Comparison of ENCODE assay signal across 14 cellular contexts in the genomic region with DNA sequence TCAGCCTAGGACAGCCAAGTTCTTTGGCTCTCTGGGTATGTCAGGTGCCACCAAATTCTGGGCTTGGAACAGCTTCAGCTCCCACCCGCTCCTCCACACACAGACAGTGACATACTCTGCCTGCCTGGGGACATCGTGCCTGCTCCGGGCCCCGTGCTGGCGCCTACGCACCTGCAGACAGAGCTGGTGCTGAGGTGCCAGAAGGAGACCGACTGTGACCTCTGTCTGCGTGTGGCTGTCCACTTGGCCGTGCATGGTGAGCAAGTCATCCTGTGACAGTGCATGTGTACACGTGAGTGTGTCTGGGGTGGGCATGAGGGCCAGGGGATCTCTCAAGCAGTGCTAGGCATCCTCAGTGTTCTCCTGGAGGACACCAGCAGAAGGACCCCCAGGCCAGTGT. TPM values are rescaled to one million over a fixed set of nuclear protein-coding genes. Genes with fewer than 3 reads are reported as not detected.
A peak's percentile ranks its signal among the peaks of the same experiment; 100 is the strongest.
DNase-seq lines count a peak whose midpoint lies in the region; ATAC-seq and TF ChIP-seq lines count a peak whose summit lies in the region.
"Had no signal": no experiment of that assay in that cellular context is flagged by ENCODE, and none has a peak within 500 bp of the region (broad histone marks: within the 10 kb centered on the region; RNA-seq: fewer than 3 reads in every experiment).

No MANE protein-coding gene starts in this region.

- H3K36me3 ChIP-seq in DND-41 (ENCODE audit: insufficient read depth, low read length) (no peaks in the 10 kb centered on the region), hepatocyte (replicated peaks; ENCODE audit: insufficient read depth, low read depth) (no peaks in the 10 kb centered on the region), skeletal muscle tissue (ENCODE audit: control insufficient read depth in 3 of 3, insufficient read depth in 3 of 3, low read length in 3 of 3) (peaks cover 4 to 6% (median 5%) of the 10 kb centered on the region in 3 donors)

- H3K27ac ChIP-seq in DND-41 (ENCODE audit: low read length) (no peak overlapping the region), hepatocyte (no peak overlapping the region), skeletal muscle tissue (ENCODE audit: low read depth, low read length) (peak overlapping the region; percentile 70)

- ATAC-seq in DND-41 (ENCODE audit: insufficient read depth, low read depth), result no peak
- ATAC-seq in HG03442 (IDR thresholded peaks at IDR 0.05; ENCODE audit: unreplicated experiment), result no peak
- no peak for ATAC-seq in T-cell (replicated peaks in 1 of 4)
- ATAC-seq: stimulated activated naive CD8-positive, alpha-beta T cell treated with anti-CD3 and anti-CD28 coated beads, Interleukin-15, amount 100 ng/mL, for 72 hours had no signal

- no peaks in the 10 kb centered on the region for H3K79me2 ChIP-seq in DND-41 (ENCODE audit: insufficient read depth, low read length)
- H3K79me2 ChIP-seq in hepatocyte, result peaks cover 12% of the 10 kb centered on the region

- peaks cover 17% of the 10 kb centered on the region for H3K27me3 Mint-ChIP-seq in brain
- peaks cover 0 to 3% of the 10 kb centered on the region in 2 donors for H3K27me3 Mint-ChIP-seq in T-cell

- H4K20me1 ChIP-seq in DND-41 (ENCODE audit: insufficient read depth, low read length) (no peaks in the 10 kb centered on the region), hepatocyte (ENCODE audit: insufficient read depth, poor library complexity, severe bottlenecking) (no peaks in the 10 kb centered on the region)

- H3K9me3 ChIP-seq in DND-41 (ENCODE audit: insufficient read depth, low read length, severe bottlenecking) (no peaks in the 10 kb centered on the region), hepatocyte (ENCODE audit: low read depth) (no peaks in the 10 kb centered on the region), skeletal muscle tissue (ENCODE audit: control insufficient read depth in 3 of 3, low read length in 3 of 3) (no peaks in the 10 kb centered on the region)

- H3K4me3 ChIP-seq in DND-41 (ENCODE audit: low read depth in 1 of 2, low read length in 2 of 2) (no peak overlapping the region), hepatocyte (no peak overlapping the region), skeletal muscle tissue (ENCODE audit: low read length in 3 of 3) (peak overlapping the region; percentile 67 to 82 (median 79))

- no peak overlapping the region for H3K4me2 ChIP-seq in DND-41 (ENCODE audit: insufficient read depth, low read length)
- H3K4me2 ChIP-seq in hepatocyte, result peak overlapping the region; percentile 94

- POLR2A ChIA-PET in T-cell (lab: Charles Lee), result no interaction called here

- DNase-seq in DND-41 (no peak), hepatocyte (ENCODE audit: low spot score) (no peak), T-cell (no peak), DMS79 (lab: John Stamatoyannopoulos, UW) (no peak)
- no peak for DNase-seq in activated naive CD4-positive, alpha-beta T cell treated with anti-CD3 and anti-CD28 coated beads, Interleukin-2, amount 50 U/mL, for 16 hours
- DNase-seq: CD8-positive, alpha-beta memory T cell; cortex of kidney; NCI-H226; stimulated activated CD4-positive, alpha-beta T cell treated with anti-CD3 and anti-CD28 coated beads, Interleukin-2, amount 100 ng/mL, for 24 hours; stimulated activated naive CD8-positive, alpha-beta T cell treated with anti-CD3 and anti-CD28 coated beads, Interleukin-15, amount 100 ng/mL, for 72 hours had no signal

- H3K4me3 Mint-ChIP-seq in brain (peak overlapping the region in 3 of 5 experiments; percentile 67 to 75 (median 70)), T-cell (no peak overlapping the region)
- H3K4me3 Mint-ChIP-seq: stimulated activated naive CD8-positive, alpha-beta T cell treated with anti-CD3 and anti-CD28 coated beads, Interleukin-15, amount 100 ng/mL, for 72 hours had no signal

- H3K27me3 ChIP-seq in DND-41 (ENCODE audit: insufficient read depth, low read length, poor library complexity) (peaks cover 6% of the 10 kb centered on the region), hepatocyte (no peaks in the 10 kb centered on the region), skeletal muscle tissue (ENCODE audit: control insufficient read depth in 3 of 3, insufficient read depth in 3 of 3, low read length in 3 of 3) (no peaks in the 10 kb centered on the region)

- H2AFZ ChIP-seq in DND-41 (ENCODE audit: low read depth, low read length) (no peak overlapping the region), hepatocyte (no peak overlapping the region)

- no peaks in the 10 kb centered on the region for H3K9me2 ChIP-seq in hepatocyte (replicated peaks; ENCODE audit: insufficient read depth)

- TF ChIP-seq CTCF in DND-41 (IDR thresholded peaks at IDR 0.05; ENCODE audit: borderline replicate concordance, extremely low read depth, low read length, poor library complexity, severe bottlenecking) (no peak), brain (conservative IDR thresholded peaks at IDR 0.05) (no peak), hepatocyte (IDR thresholded peaks at IDR 0.05; ENCODE audit: poor library complexity) (no peak)

- CTCF ChIA-PET in T-cell (lab: Charles Lee), result no interaction called here

- H3K4me1 Mint-ChIP-seq in brain (peaks cover 22% of the 10 kb centered on the region), T-cell (peaks cover 0 to 16% (median 13%) of the 10 kb centered on the region in 3 donors)

- H3K36me3 Mint-ChIP-seq in brain (no peaks in the 10 kb centered on the region), T-cell (no peaks in the 10 kb centered on the region)
- H3K36me3 Mint-ChIP-seq: CD8-positive, alpha-beta memory T cell had no signal

- peak overlapping the region in 3 of 5 experiments; percentile 76 to 93 (median 78) for H3K27ac Mint-ChIP-seq in brain
- H3K27ac Mint-ChIP-seq in T-cell, result no peak overlapping the region
- H3K27ac Mint-ChIP-seq: stimulated activated naive CD8-positive, alpha-beta T cell treated with anti-CD3 and anti-CD28 coated beads, Interleukin-15, amount 100 ng/mL, for 72 hours had no signal

- H3K9me3 Mint-ChIP-seq in brain (no peaks in the 10 kb centered on the region), T-cell (no peaks in the 10 kb centered on the region)
- H3K9me3 Mint-ChIP-seq: CD8-positive, alpha-beta memory T cell; neural crest cell; stimulated activated naive CD8-positive, alpha-beta T cell treated with anti-CD3 and anti-CD28 coated beads, Interleukin-15, amount 100 ng/mL, for 72 hours had no signal

- WGBS in hepatocyte (ENCODE audit: low lambda C conversion rate, missing lambda C conversion rate), result 92% methylated on average over 10 of the region's 10 CpGs

- H3K9ac ChIP-seq in DND-41 (ENCODE audit: low read depth, low read length) (peak overlapping the region; percentile 43; the same call in 1 of the 2 replicates), skeletal muscle tissue (ENCODE audit: low read depth in 1 of 3, low read length in 3 of 3) (peak overlapping the region; percentile 81 to 88 (median 86))

- H3K4me1 ChIP-seq in DND-41 (ENCODE audit: insufficient read depth, low read length) (peaks cover 21% of the 10 kb centered on the region), hepatocyte (ENCODE audit: insufficient read depth) (peaks cover 40% of the 10 kb centered on the region), skeletal muscle tissue (ENCODE audit: control insufficient read depth in 3 of 3, insufficient read depth in 3 of 3, low read length in 3 of 3) (peaks cover 32 to 36% (median 33%) of the 10 kb centered on the region in 3 donors)

RNA-seq across cellular contexts. Expression of a gene that starts 0.9 kb away (rescaled TPM):
- polyA plus RNA-seq in brain (ENCODE audit: insufficient read depth, low read depth, low replicate concordance) (22.7 TPM), hepatocyte (47.8 and 48.5 TPM in 2 replicates)
- total RNA-seq in hepatocyte (27.3 and 39.4 TPM in 2 replicates), skeletal muscle tissue (12.5 TPM), T-cell (1 to 10 TPM in 2 of 5 donors, under 1 TPM in 3; 0.54 to 1.2 (median 0.80) TPM)

RNA-seq across cellular contexts. Expression of a gene that starts 15.2 kb away (rescaled TPM):
- polyA plus RNA-seq in brain (ENCODE audit: insufficient read depth, low read depth, low replicate concordance) (1.6 TPM), hepatocyte (6.3 and 6.8 TPM in 2 replicates)
- total RNA-seq in hepatocyte (9.1 and 10.2 TPM in 2 replicates), skeletal muscle tissue (not detected), T-cell (1 to 10 TPM in 4 of 5 donors, under 1 TPM in 1; 0.68 to 5.1 (median 1.9) TPM)

RNA-seq across cellular contexts. Expression of a gene that starts 15.8 kb away (rescaled TPM):
- polyA plus RNA-seq in brain (ENCODE audit: insufficient read depth, low read depth, low replicate concordance), result 32.3 TPM
- total RNA-seq in hepatocyte, result 40.5 and 43.9 TPM in 2 replicates
- 82.9 and 83.6 TPM in 2 replicates for polyA plus RNA-seq in hepatocyte
- total RNA-seq in skeletal muscle tissue, result 12.0 TPM
- 10 to 100 TPM; 23.0 to 55.2 (median 48.0) TPM for total RNA-seq in T-cell

RNA-seq across cellular contexts. Expression of a gene that starts 27.4 kb away (rescaled TPM):
- polyA plus RNA-seq in brain (ENCODE audit: insufficient read depth, low read depth, low replicate concordance), result 21.2 TPM
- 61.4 and 73.8 TPM in 2 replicates for total RNA-seq in hepatocyte
- 70.2 and 83.5 TPM in 2 replicates for polyA plus RNA-seq in hepatocyte
- total RNA-seq in skeletal muscle tissue, result 35.0 TPM
- total RNA-seq in T-cell, result 10 to 100 TPM; 16.9 to 28.6 (median 23.7) TPM

RNA-seq across cellular contexts. Expression of a gene that starts 34.4 kb away (rescaled TPM):
- polyA plus RNA-seq in brain (ENCODE audit: insufficient read depth, low read depth, low replicate concordance) (8.4 TPM), hepatocyte (2.0 and 4.0 TPM in 2 replicates)
- total RNA-seq in hepatocyte (1.1 and 2.5 TPM in 2 replicates), skeletal muscle tissue (0.52 TPM), T-cell (10 to 100 TPM in 2 of 5 donors, 1 to 10 TPM in 3; 6.6 to 10.5 (median 9.2) TPM)

Comparison
In these comparisons a context has a peak if more than half of its experiments do, and no peak if none do; other contexts are left out.
1. H3K4me3 ChIP-seq: peak in skeletal muscle tissue (3 of 3); none in DND-41 (0 of 2) and hepatocyte (single experiment).
2. H3K27ac Mint-ChIP-seq: peak in brain (3 of 5); none in T-cell (0 of 2).
3. H3K4me3 Mint-ChIP-seq: peak in brain (3 of 5); none in T-cell (0 of 3).